Comparison of ENCODE assay signal across 1 cellular context in the genomic region with DNA sequence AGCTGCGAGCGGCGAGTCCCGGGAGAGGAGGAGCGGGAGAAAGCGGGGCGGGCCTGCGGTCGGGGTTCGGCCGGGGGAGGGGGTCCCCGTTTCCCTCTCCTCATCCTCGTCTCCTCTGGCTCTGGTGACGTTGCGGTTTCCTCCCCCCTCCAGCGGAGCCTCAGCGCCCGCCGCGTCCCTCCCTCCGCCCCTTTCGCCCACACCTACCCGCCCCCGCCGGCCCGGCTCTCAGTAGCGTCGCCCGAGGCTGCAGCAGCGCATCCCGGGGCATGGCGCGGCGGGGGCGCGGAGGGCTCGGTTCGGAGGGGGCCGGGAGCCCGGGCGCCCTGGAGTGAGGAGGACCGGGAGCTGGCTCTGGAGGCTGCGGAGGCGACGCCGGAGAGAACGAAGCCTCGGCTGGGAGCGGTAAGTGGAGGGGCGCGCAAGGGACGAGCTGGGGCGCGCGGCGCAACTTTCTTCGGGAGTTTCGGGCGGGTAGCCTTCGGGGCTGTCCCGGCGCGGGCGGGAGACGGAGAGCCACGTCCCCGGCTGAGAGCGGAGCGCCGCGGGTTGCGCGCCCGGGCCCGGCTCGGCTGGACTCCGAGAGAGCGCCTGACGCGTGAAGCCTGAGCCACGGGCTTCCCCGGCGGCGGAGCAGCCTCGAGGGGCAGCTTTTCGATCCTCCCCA.
TF ChIP-seq lines count a peak whose summit lies in the region.

A gene (plus strand): TSS at position 231 of the 667 bp plus-strand sequence. CDS start 28,304 bp downstream, outside the sequence.

TF ChIP-seq in WTC11, 78 proteins besides CTCF, POLR2A, EP300 and RAD21 (continued from another document and continues in another):
- TF ChIP-seq, protein P1, sequence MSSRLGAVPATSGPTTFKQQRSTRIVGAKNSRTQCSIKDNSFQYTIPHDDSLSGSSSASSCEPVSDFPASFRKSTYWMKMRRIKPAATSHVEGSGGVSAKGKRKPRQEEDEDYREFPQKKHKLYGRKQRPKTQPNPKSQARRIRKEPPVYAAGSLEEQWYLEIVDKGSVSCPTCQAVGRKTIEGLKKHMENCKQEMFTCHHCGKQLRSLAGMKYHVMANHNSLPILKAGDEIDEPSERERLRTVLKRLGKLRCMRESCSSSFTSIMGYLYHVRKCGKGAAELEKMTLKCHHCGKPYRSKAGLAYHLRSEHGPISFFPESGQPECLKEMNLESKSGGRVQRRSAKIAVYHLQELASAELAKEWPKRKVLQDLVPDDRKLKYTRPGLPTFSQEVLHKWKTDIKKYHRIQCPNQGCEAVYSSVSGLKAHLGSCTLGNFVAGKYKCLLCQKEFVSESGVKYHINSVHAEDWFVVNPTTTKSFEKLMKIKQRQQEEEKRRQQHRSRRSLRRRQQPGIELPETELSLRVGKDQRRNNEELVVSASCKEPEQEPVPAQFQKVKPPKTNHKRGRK (CRISPR knock-in tag; IDR thresholded peaks at IDR 0.05; ENCODE audit: borderline replicate concordance): 0 out of 2 replicates have a peak, but pooled peaks have one; percentile 40
- TF ChIP-seq HMGA2 (CRISPR knock-in tag; IDR thresholded peaks at IDR 0.05): no peak
- peak; percentile 44; the same call in 1 of the 2 replicates for TF ChIP-seq ETV6 (CRISPR knock-in tag; IDR thresholded peaks at IDR 0.05)
- 0 out of 2 replicates have a peak, but pooled peaks have one; percentile 21 for TF ChIP-seq TEAD1 (CRISPR knock-in tag; IDR thresholded peaks at IDR 0.05)
- no peak for TF ChIP-seq ZNF121 (CRISPR knock-in tag; IDR thresholded peaks at IDR 0.05)
- TF ChIP-seq, protein P2, sequence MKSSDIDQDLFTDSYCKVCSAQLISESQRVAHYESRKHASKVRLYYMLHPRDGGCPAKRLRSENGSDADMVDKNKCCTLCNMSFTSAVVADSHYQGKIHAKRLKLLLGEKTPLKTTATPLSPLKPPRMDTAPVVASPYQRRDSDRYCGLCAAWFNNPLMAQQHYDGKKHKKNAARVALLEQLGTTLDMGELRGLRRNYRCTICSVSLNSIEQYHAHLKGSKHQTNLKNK (CRISPR knock-in tag; IDR thresholded peaks at IDR 0.05): no peak
- TF ChIP-seq, protein P3, sequence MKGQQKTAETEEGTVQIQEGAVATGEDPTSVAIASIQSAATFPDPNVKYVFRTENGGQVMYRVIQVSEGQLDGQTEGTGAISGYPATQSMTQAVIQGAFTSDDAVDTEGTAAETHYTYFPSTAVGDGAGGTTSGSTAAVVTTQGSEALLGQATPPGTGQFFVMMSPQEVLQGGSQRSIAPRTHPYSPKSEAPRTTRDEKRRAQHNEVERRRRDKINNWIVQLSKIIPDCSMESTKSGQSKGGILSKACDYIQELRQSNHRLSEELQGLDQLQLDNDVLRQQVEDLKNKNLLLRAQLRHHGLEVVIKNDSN (CRISPR knock-in tag; IDR thresholded peaks at IDR 0.05): 0 out of 2 replicates have a peak, but pooled peaks have one; percentile 33
- TF ChIP-seq, protein P4, sequence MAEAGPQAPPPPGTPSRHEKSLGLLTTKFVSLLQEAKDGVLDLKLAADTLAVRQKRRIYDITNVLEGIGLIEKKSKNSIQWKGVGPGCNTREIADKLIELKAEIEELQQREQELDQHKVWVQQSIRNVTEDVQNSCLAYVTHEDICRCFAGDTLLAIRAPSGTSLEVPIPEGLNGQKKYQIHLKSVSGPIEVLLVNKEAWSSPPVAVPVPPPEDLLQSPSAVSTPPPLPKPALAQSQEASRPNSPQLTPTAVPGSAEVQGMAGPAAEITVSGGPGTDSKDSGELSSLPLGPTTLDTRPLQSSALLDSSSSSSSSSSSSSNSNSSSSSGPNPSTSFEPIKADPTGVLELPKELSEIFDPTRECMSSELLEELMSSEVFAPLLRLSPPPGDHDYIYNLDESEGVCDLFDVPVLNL (CRISPR knock-in tag; IDR thresholded peaks at IDR 0.05; ENCODE audit: borderline replicate concordance, low read depth): peak; percentile 68; the same call in 1 of the 2 replicates
- TF ChIP-seq NFATC4 (CRISPR knock-in tag; IDR thresholded peaks at IDR 0.05): no peak
- TF ChIP-seq MYBL2 (CRISPR knock-in tag; IDR thresholded peaks at IDR 0.05): peak; percentile 86
- TF ChIP-seq FOXJ3 (CRISPR knock-in tag; IDR thresholded peaks at IDR 0.05; ENCODE audit: borderline replicate concordance): no peak
- TF ChIP-seq, protein P5, sequence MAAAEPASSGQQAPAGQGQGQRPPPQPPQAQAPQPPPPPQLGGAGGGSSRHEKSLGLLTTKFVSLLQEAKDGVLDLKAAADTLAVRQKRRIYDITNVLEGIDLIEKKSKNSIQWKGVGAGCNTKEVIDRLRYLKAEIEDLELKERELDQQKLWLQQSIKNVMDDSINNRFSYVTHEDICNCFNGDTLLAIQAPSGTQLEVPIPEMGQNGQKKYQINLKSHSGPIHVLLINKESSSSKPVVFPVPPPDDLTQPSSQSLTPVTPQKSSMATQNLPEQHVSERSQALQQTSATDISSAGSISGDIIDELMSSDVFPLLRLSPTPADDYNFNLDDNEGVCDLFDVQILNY (CRISPR knock-in tag; IDR thresholded peaks at IDR 0.05): no peak
- TF ChIP-seq, protein P6, sequence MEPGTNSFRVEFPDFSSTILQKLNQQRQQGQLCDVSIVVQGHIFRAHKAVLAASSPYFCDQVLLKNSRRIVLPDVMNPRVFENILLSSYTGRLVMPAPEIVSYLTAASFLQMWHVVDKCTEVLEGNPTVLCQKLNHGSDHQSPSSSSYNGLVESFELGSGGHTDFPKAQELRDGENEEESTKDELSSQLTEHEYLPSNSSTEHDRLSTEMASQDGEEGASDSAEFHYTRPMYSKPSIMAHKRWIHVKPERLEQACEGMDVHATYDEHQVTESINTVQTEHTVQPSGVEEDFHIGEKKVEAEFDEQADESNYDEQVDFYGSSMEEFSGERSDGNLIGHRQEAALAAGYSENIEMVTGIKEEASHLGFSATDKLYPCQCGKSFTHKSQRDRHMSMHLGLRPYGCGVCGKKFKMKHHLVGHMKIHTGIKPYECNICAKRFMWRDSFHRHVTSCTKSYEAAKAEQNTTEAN (CRISPR knock-in tag; IDR thresholded peaks at IDR 0.05): peak; percentile 74; the same call in 1 of the 2 replicates
- TF ChIP-seq ZNF232 (CRISPR knock-in tag; IDR thresholded peaks at IDR 0.05): peak; percentile 86; the same call in 1 of the 2 replicates
- TF ChIP-seq, protein P7, sequence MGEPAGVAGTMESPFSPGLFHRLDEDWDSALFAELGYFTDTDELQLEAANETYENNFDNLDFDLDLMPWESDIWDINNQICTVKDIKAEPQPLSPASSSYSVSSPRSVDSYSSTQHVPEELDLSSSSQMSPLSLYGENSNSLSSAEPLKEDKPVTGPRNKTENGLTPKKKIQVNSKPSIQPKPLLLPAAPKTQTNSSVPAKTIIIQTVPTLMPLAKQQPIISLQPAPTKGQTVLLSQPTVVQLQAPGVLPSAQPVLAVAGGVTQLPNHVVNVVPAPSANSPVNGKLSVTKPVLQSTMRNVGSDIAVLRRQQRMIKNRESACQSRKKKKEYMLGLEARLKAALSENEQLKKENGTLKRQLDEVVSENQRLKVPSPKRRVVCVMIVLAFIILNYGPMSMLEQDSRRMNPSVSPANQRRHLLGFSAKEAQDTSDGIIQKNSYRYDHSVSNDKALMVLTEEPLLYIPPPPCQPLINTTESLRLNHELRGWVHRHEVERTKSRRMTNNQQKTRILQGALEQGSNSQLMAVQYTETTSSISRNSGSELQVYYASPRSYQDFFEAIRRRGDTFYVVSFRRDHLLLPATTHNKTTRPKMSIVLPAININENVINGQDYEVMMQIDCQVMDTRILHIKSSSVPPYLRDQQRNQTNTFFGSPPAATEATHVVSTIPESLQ (CRISPR knock-in tag; IDR thresholded peaks at IDR 0.05): no peak
- TF ChIP-seq ZNF219 (CRISPR knock-in tag; IDR thresholded peaks at IDR 0.05; ENCODE audit: borderline replicate concordance): no peak
- TF ChIP-seq, protein P8, sequence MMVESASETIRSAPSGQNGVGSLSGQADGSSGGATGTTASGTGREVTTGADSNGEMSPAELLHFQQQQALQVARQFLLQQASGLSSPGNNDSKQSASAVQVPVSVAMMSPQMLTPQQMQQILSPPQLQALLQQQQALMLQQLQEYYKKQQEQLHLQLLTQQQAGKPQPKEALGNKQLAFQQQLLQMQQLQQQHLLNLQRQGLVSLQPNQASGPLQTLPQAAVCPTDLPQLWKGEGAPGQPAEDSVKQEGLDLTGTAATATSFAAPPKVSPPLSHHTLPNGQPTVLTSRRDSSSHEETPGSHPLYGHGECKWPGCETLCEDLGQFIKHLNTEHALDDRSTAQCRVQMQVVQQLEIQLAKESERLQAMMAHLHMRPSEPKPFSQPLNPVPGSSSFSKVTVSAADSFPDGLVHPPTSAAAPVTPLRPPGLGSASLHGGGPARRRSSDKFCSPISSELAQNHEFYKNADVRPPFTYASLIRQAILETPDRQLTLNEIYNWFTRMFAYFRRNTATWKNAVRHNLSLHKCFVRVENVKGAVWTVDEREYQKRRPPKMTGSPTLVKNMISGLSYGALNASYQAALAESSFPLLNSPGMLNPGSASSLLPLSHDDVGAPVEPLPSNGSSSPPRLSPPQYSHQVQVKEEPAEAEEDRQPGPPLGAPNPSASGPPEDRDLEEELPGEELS (CRISPR knock-in tag; IDR thresholded peaks at IDR 0.05): 0 out of 2 replicates have a peak, but pooled peaks have one; percentile 22
- peak; percentile 18 for TF ChIP-seq FOXK1 (CRISPR knock-in tag; IDR thresholded peaks at IDR 0.05)
- TF ChIP-seq TEAD4 (CRISPR knock-in tag; IDR thresholded peaks at IDR 0.05): no peak
- peak; percentile 78 for TF ChIP-seq NFE2L1 (CRISPR knock-in tag; IDR thresholded peaks at IDR 0.05)
- TF ChIP-seq, protein P9, sequence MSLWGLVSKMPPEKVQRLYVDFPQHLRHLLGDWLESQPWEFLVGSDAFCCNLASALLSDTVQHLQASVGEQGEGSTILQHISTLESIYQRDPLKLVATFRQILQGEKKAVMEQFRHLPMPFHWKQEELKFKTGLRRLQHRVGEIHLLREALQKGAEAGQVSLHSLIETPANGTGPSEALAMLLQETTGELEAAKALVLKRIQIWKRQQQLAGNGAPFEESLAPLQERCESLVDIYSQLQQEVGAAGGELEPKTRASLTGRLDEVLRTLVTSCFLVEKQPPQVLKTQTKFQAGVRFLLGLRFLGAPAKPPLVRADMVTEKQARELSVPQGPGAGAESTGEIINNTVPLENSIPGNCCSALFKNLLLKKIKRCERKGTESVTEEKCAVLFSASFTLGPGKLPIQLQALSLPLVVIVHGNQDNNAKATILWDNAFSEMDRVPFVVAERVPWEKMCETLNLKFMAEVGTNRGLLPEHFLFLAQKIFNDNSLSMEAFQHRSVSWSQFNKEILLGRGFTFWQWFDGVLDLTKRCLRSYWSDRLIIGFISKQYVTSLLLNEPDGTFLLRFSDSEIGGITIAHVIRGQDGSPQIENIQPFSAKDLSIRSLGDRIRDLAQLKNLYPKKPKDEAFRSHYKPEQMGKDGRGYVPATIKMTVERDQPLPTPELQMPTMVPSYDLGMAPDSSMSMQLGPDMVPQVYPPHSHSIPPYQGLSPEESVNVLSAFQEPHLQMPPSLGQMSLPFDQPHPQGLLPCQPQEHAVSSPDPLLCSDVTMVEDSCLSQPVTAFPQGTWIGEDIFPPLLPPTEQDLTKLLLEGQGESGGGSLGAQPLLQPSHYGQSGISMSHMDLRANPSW (CRISPR knock-in tag; conservative IDR thresholded peaks at IDR 0.05; ENCODE audit: low read depth): no peak
- TF ChIP-seq SP1 (CRISPR knock-in tag; conservative IDR thresholded peaks at IDR 0.05): peak; percentile 77
- TF ChIP-seq, protein P10, sequence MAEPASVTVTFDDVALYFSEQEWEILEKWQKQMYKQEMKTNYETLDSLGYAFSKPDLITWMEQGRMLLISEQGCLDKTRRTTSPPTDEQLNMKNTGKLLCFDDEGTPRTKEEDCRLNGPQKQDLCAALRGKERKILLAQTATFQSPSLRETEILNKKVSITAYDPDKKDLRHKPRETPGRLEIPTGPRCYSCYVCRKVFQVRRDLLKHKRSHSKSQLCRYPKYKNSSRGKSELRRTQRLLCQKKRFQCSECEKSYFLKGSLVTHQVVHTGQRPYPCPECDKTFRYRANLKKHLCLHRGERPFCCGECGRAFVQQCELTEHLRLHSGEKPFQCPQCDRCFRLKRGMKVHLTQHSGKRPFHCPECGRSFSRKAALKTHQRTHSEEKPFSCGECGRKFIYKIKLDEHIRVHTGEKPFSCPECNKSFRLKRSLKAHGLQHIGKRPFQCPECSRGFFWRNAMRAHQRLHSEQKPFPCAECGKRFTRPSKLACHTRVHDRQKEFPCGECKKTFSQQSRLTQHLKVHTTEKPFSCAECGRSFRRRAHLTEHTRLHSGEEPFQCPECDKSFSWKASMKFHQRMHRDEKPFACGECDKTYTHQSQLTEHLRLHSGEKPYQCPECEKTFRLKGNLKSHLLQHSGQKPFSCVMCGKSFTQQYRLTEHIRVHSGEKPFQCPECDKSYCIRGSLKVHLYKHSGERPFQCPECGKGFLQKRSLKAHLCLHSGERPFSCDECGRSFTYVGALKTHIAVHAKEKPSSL (CRISPR knock-in tag; conservative IDR thresholded peaks at IDR 0.05): no peak
- TF ChIP-seq, protein P11, sequence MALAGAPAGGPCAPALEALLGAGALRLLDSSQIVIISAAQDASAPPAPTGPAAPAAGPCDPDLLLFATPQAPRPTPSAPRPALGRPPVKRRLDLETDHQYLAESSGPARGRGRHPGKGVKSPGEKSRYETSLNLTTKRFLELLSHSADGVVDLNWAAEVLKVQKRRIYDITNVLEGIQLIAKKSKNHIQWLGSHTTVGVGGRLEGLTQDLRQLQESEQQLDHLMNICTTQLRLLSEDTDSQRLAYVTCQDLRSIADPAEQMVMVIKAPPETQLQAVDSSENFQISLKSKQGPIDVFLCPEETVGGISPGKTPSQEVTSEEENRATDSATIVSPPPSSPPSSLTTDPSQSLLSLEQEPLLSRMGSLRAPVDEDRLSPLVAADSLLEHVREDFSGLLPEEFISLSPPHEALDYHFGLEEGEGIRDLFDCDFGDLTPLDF (CRISPR knock-in tag; IDR thresholded peaks at IDR 0.05): no peak
- TF ChIP-seq, protein P12, sequence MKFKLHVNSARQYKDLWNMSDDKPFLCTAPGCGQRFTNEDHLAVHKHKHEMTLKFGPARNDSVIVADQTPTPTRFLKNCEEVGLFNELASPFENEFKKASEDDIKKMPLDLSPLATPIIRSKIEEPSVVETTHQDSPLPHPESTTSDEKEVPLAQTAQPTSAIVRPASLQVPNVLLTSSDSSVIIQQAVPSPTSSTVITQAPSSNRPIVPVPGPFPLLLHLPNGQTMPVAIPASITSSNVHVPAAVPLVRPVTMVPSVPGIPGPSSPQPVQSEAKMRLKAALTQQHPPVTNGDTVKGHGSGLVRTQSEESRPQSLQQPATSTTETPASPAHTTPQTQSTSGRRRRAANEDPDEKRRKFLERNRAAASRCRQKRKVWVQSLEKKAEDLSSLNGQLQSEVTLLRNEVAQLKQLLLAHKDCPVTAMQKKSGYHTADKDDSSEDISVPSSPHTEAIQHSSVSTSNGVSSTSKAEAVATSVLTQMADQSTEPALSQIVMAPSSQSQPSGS (CRISPR knock-in tag; IDR thresholded peaks at IDR 0.05; ENCODE audit: borderline replicate concordance, low read depth): no peak
- no peak for TF ChIP-seq OVOL2 (CRISPR knock-in tag; IDR thresholded peaks at IDR 0.05; ENCODE audit: borderline replicate concordance)
- TF ChIP-seq, protein P13, sequence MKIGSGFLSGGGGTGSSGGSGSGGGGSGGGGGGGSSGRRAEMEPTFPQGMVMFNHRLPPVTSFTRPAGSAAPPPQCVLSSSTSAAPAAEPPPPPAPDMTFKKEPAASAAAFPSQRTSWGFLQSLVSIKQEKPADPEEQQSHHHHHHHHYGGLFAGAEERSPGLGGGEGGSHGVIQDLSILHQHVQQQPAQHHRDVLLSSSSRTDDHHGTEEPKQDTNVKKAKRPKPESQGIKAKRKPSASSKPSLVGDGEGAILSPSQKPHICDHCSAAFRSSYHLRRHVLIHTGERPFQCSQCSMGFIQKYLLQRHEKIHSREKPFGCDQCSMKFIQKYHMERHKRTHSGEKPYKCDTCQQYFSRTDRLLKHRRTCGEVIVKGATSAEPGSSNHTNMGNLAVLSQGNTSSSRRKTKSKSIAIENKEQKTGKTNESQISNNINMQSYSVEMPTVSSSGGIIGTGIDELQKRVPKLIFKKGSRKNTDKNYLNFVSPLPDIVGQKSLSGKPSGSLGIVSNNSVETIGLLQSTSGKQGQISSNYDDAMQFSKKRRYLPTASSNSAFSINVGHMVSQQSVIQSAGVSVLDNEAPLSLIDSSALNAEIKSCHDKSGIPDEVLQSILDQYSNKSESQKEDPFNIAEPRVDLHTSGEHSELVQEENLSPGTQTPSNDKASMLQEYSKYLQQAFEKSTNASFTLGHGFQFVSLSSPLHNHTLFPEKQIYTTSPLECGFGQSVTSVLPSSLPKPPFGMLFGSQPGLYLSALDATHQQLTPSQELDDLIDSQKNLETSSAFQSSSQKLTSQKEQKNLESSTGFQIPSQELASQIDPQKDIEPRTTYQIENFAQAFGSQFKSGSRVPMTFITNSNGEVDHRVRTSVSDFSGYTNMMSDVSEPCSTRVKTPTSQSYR (CRISPR knock-in tag; IDR thresholded peaks at IDR 0.05): 0 out of 2 replicates have a peak, but pooled peaks have one; percentile 26
